In genomic region chr2:204615456-204615855, GRCh38 we compare ENCODE assay signal across 35 cellular contexts.
"Had no signal": no experiment of that assay in that cellular context is flagged by ENCODE, and none has a peak within 500 bp of the region (broad histone marks: within the 10 kb centered on the region; RNA-seq: fewer than 3 reads in every experiment).

No MANE protein-coding gene starts in this region.

- H3K4me3 ChIP-seq: MG63 had no signal

- H3K27ac ChIP-seq: KMS-11 had no signal

- DNase-seq: Karpas-422, Kasumi-1, MG63, MM.1S, MV-4-11, NCI-H1048, NCI-H1092, NCI-H1092 treated with DMSO at 0.1 percent for 48 hours, NCI-H1105, NCI-H1105 treated with DMSO at 0.1 percent for 48 hours, NCI-H1417, NCI-H1417 treated with DMSO at 0.1 percent for 48 hours, NCI-H1436, NCI-H1436 treated with DMSO at 0.1 percent for 48 hours, NCI-H146, NCI-H1694, NCI-H1694 treated with DMSO at 0.1 percent for 48 hours, NCI-H187, NCI-H187 treated with DMSO at 0.1 percent for 48 hours, NCI-H1930, NCI-H2029, NCI-H2029 treated with DMSO at 0.1 percent for 48 hours, NCI-H2081, NCI-H2081 treated with DMSO at 0.1 percent for 48 hours, NCI-H2107, NCI-H2171, NCI-H2171 treated with DMSO at 0.1 percent for 48 hours, NCI-H2227 treated with DMSO at 0.1 percent for 48 hours, NCI-H226, NCI-H345, NCI-H446, NCI-H446 treated with DMSO at 0.1 percent for 48 hours, NCI-H510A, NCI-H510A treated with DMSO at 0.1 percent for 48 hours had no signal

- H3K9ac ChIP-seq: KMS-11 had no signal

- H3K4me2 ChIP-seq: KMS-11 had no signal

- H3K27me3 ChIP-seq: MG63 had no signal
